ENCODE assay signal across 8 cellular contexts in genomic region chr16:33844533-33844932, GRCh38.
A peak's percentile ranks its signal among the peaks of the same experiment; 100 is the strongest.
DNase-seq lines count a peak whose midpoint lies in the region; ATAC-seq and TF ChIP-seq lines count a peak whose summit lies in the region.
"Not testable (repeated sequence)": the region's sequence is repeated elsewhere in the genome, so short reads cannot be mapped to it uniquely, and the experiment has no call there.

No MANE protein-coding gene starts in this region.

- not testable (repeated sequence) for TF ChIP-seq EP300 in upper lobe of left lung (IDR thresholded peaks at IDR 0.05)

- not testable (repeated sequence) for H3K4me3 ChIP-seq in Peyer's patch, colonic mucosa, upper lobe of left lung

- H3K36me3 ChIP-seq in Peyer's patch, colonic mucosa, upper lobe of left lung: not testable (repeated sequence)

- not testable (repeated sequence) for H3K9me3 ChIP-seq in Peyer's patch, colonic mucosa, upper lobe of left lung

- peak; percentile 61 for ATAC-seq in HG02870 (IDR thresholded peaks at IDR 0.05; ENCODE audit: unreplicated experiment)
- not testable (repeated sequence) for ATAC-seq in upper lobe of left lung (ENCODE audit: low FRiP score in 2 of 2)

- H3K27ac ChIP-seq in Peyer's patch, colonic mucosa, upper lobe of left lung: not testable (repeated sequence)

- H3K27me3 ChIP-seq in Peyer's patch, colonic mucosa, upper lobe of left lung: not testable (repeated sequence)

- not testable (repeated sequence) for H3K4me1 ChIP-seq in Peyer's patch, colonic mucosa, upper lobe of left lung

- POLR2A ChIA-PET in GM10248 (lab: Yijun Ruan, JAX); activated CD4-positive, alpha-beta memory T cell treated with anti-CD3 and anti-CD28 coated beads, Interleukin-2, amount 10 ng/mL, durations not matched to agents 7 days and 5 days (lab: Charles Lee): not testable (repeated sequence)

- not testable (repeated sequence) for H3K36me3 Mint-ChIP-seq in activated CD4-positive, alpha-beta memory T cell treated with anti-CD3 and anti-CD28 coated beads, Interleukin-2, amount 10 ng/mL, durations not matched to agents 7 days and 5 days (ENCODE audit: low read depth)

- not testable (repeated sequence) for H3K4me1 Mint-ChIP-seq in activated CD4-positive, alpha-beta memory T cell treated with anti-CD3 and anti-CD28 coated beads, Interleukin-2, amount 10 ng/mL, durations not matched to agents 7 days and 5 days

- H3K27ac Mint-ChIP-seq in activated CD4-positive, alpha-beta memory T cell treated with anti-CD3 and anti-CD28 coated beads, Interleukin-2, amount 10 ng/mL, durations not matched to agents 7 days and 5 days: not testable (repeated sequence)

- WGBS in upper lobe of left lung, 2 donors: 40 to 59% methylated on average over 3 to 6 of the region's 10 CpGs

- not testable (repeated sequence) for H3K27me3 Mint-ChIP-seq in activated CD4-positive, alpha-beta memory T cell treated with anti-CD3 and anti-CD28 coated beads, Interleukin-2, amount 10 ng/mL, durations not matched to agents 7 days and 5 days

- not testable (repeated sequence) for DNase-seq in GM10248 (ENCODE audit: extremely low spot score)
- DNase-seq in NCI-H1105 (lab: John Stamatoyannopoulos, UW) (peak; percentile 18), Peyer's patch (peak in 2 of 3 donors; percentile 19 to 54), colonic mucosa (peak; percentile 18), upper lobe of left lung (peak; percentile 21 to 27)
- peak; percentile 16 for DNase-seq in activated CD4-positive, alpha-beta memory T cell treated with anti-CD3 and anti-CD28 coated beads, Interleukin-2, amount 10 ng/mL, durations not matched to agents 7 days and 5 days
- DNase-seq in stimulated activated CD4-positive, alpha-beta T cell treated with anti-CD3 and anti-CD28 coated beads, Interleukin-12 subunit alpha, Interleukin-12 subunit beta, amount 100 ng/mL, for 4 hours: peak; percentile 10

- intact Hi-C loops in colonic mucosa (cut with DNase I): not testable (repeated sequence)

- not testable (repeated sequence) for TF ChIP-seq POLR2A in Peyer's patch (IDR thresholded peaks at IDR 0.05); upper lobe of left lung (IDR thresholded peaks at IDR 0.05)

- CTCF ChIA-PET in GM10248 (lab: Yijun Ruan, JAX); activated CD4-positive, alpha-beta memory T cell treated with anti-CD3 and anti-CD28 coated beads, Interleukin-2, amount 10 ng/mL, durations not matched to agents 7 days and 5 days (lab: Charles Lee): not testable (repeated sequence)

- not testable (repeated sequence) for H3K9ac ChIP-seq in colonic mucosa (ENCODE audit: low read depth in 2 of 2, low read length in 2 of 2)

- H3K4me3 Mint-ChIP-seq in activated CD4-positive, alpha-beta memory T cell treated with anti-CD3 and anti-CD28 coated beads, Interleukin-2, amount 10 ng/mL, durations not matched to agents 7 days and 5 days: not testable (repeated sequence)

- H3K9me3 Mint-ChIP-seq in activated CD4-positive, alpha-beta memory T cell treated with anti-CD3 and anti-CD28 coated beads, Interleukin-2, amount 10 ng/mL, durations not matched to agents 7 days and 5 days: not testable (repeated sequence)

- peak; percentile 36 for TF ChIP-seq CTCF in GM10248 (IDR thresholded peaks at IDR 0.05; ENCODE audit: control extremely low read depth, extremely low read depth, low read depth, missing control alignments)
- TF ChIP-seq CTCF in Peyer's patch (IDR thresholded peaks at IDR 0.05); colonic mucosa (IDR thresholded peaks at IDR 0.05); upper lobe of left lung (IDR thresholded peaks at IDR 0.05): not testable (repeated sequence)
